Comparison of ENCODE assay signal across 6 cellular contexts in the genomic region with DNA sequence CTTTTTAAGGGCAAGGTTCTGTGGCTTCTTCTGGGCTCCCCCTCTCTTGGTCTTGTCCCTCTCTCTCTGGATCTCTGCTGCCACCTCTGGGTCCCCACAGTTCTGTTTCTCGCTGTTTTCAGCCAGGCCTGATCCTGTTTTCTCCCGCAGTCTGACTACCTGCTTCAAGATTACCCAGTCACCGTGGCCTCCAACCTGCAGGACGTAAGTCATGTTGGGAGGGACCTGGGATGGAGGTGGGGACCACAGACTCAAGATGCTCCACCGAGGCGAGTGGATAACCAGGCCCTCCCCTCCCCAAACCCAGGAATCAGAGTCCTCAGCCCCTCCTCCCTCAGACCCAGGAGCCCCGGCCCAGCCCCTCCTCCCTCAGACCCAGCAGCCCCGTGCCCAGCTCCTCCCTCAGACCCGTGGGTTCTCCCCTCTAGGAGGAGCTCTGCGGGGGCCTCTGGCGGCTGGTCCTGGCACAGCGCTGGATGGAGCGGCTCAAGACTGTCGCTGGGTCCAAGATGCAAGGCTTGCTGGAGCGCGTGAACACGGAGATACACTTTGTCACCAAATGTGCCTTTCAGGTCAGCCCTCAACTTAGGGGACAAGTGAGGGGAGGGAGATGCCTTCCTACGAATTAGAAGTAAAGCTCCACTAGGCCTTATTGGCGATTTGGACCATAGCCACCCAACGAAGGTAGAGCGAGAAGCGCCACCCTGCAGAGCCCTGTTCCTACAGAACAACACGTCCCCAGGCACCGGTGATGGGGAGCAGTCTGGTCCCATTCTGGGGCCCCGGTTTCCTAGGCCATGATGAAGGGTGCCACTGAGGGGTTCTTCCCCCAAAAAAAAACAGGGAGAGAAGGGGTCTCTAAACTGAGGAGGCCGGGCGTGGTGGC. TPM values are rescaled to one million over a fixed set of nuclear protein-coding genes. Genes with fewer than 3 reads are reported as not detected.
A peak's percentile ranks its signal among the peaks of the same experiment; 100 is the strongest.
DNase-seq lines count a peak whose midpoint lies in the region; ATAC-seq and TF ChIP-seq lines count a peak whose summit lies in the region.

No MANE protein-coding gene starts in this region.

- TF ChIP-seq CTCF in foreskin keratinocyte (conservative IDR thresholded peaks at IDR 0.05) (peak; percentile 59), testis (IDR thresholded peaks at IDR 0.05) (peak in 2 of 3 experiments; percentile 14 to 28)

- peaks cover 16% of the 10 kb centered on the region for H3K36me3 Mint-ChIP-seq in activated CD4-positive, alpha-beta T cell treated with anti-CD3 and anti-CD28 coated beads for 36 hours (ENCODE audit: low read depth)

- CTCF ChIA-PET in activated CD4-positive, alpha-beta T cell treated with anti-CD3 and anti-CD28 coated beads for 36 hours (lab: Charles Lee), result interaction anchor here (0.6 to 2.8 kb wide), 17 partner anchors 9 to 250 kb away, joined by 3 to 15 read pairs (median 4); a partner anchor contains a TSS

- peaks cover 37% of the 10 kb centered on the region for H3K4me1 Mint-ChIP-seq in activated CD4-positive, alpha-beta T cell treated with anti-CD3 and anti-CD28 coated beads for 36 hours

- H3K27ac ChIP-seq in foreskin keratinocyte (no peak overlapping the region), testis (no peak overlapping the region)

- no peaks in the 10 kb centered on the region for H3K27me3 ChIP-seq in foreskin keratinocyte
- H3K27me3 ChIP-seq in testis, result no peaks in the 10 kb centered on the region

- TF ChIP-seq POLR2A in testis (IDR thresholded peaks at IDR 0.05), result no peak

- H3K9me3 ChIP-seq in testis, result no peaks in the 10 kb centered on the region

- no peak overlapping the region for H3K4me3 ChIP-seq in testis

- H3K36me3 ChIP-seq in testis (ENCODE audit: low read depth, missing control alignments), result no peaks in the 10 kb centered on the region

- H3K4me3 Mint-ChIP-seq in activated CD4-positive, alpha-beta T cell treated with anti-CD3 and anti-CD28 coated beads for 36 hours, result peak overlapping the region; percentile 73

- H3K4me1 ChIP-seq in foreskin keratinocyte (no peaks in the 10 kb centered on the region), testis (no peaks in the 10 kb centered on the region)

- H3K27ac Mint-ChIP-seq in activated CD4-positive, alpha-beta T cell treated with anti-CD3 and anti-CD28 coated beads for 36 hours, result peak overlapping the region; percentile 84

- DNase-seq in HT-29 (ENCODE audit: low spot score) (peak; percentile 64), foreskin keratinocyte (no peak), testis (no peak), MV-4-11 (lab: John Stamatoyannopoulos, UW) (no peak)
- DNase-seq in activated CD4-positive, alpha-beta T cell treated with anti-CD3 and anti-CD28 coated beads for 36 hours, result peak; percentile 91

- ATAC-seq in activated CD4-positive, alpha-beta T cell treated with anti-CD3 and anti-CD28 coated beads for 36 hours, result peak; percentile 80
- ATAC-seq in foreskin keratinocyte (peak; percentile 45), HG02973 (IDR thresholded peaks at IDR 0.05; ENCODE audit: unreplicated experiment) (no peak)

- POLR2A ChIA-PET in activated CD4-positive, alpha-beta T cell treated with anti-CD3 and anti-CD28 coated beads for 36 hours (lab: Charles Lee), result interaction anchor here (1.2 to 2.1 kb wide), 3 partner anchors 15 to 20 kb away, joined by 3 to 6 read pairs (median 6); a partner anchor contains a TSS

- no peaks in the 10 kb centered on the region for H3K27me3 Mint-ChIP-seq in activated CD4-positive, alpha-beta T cell treated with anti-CD3 and anti-CD28 coated beads for 36 hours

- no peaks in the 10 kb centered on the region for H3K9me3 Mint-ChIP-seq in activated CD4-positive, alpha-beta T cell treated with anti-CD3 and anti-CD28 coated beads for 36 hours (ENCODE audit: low read depth)

- intact Hi-C loops in activated CD4-positive, alpha-beta T cell treated with anti-CD3 and anti-CD28 coated beads for 36 hours (cut with DNase I, micrococcal nuclease), result loop anchor here in 1 of 2 experiments (1.0 to 2.0 kb wide), 2 partner anchors 84 to 209 kb away; no protein-coding TSS in a partner anchor
- intact Hi-C loops in testis (cut with DNase I; ENCODE audit: low total_unique reads), result no loop called here

- WGBS in testis, 2 donors, result 68 to 82% methylated on average over 22 to 25 of the region's 27 CpGs

RNA-seq across cellular contexts. Expression of a gene that starts 2.2 kb away (rescaled TPM):
- total RNA-seq in HT-29 (2014; rRNA removed; shearing (Covaris generic)), result 1.6 and 2.1 TPM in 2 replicates
- 10 to 100 TPM; 38.6 to 43.2 TPM for total RNA-seq in activated CD4-positive, alpha-beta T cell treated with anti-CD3 and anti-CD28 coated beads for 36 hours
- total RNA-seq in foreskin keratinocyte (6.0 TPM in 2 replicates), testis (1 to 10 TPM; 3.0 to 4.6 TPM)
- polyA plus RNA-seq in foreskin keratinocyte (9.3 and 10.6 TPM in 2 replicates), testis (ENCODE audit: insufficient read depth, low read depth, low replicate concordance) (7.1 TPM)

RNA-seq across cellular contexts. Expression of a gene that starts 11.2 kb away (rescaled TPM):
- total RNA-seq in HT-29 (2014; rRNA removed; shearing (Covaris generic)), result 7,406 and 7,983 TPM in 2 replicates
- 1,000 to 10,000 TPM; 3,861 to 3,967 TPM for total RNA-seq in activated CD4-positive, alpha-beta T cell treated with anti-CD3 and anti-CD28 coated beads for 36 hours
- total RNA-seq in foreskin keratinocyte (2,087 and 2,308 TPM in 2 replicates), testis (1,000 to 10,000 TPM; 1,063 to 1,721 TPM)
- polyA plus RNA-seq in foreskin keratinocyte (3,579 and 3,909 TPM in 2 replicates), testis (ENCODE audit: insufficient read depth, low read depth, low replicate concordance) (1,193 TPM)

RNA-seq across cellular contexts. Expression of a gene that starts 20.0 kb away (rescaled TPM):
- total RNA-seq in HT-29 (2014; rRNA removed; shearing (Covaris generic)), result 5,724 and 5,984 TPM in 2 replicates
- total RNA-seq in activated CD4-positive, alpha-beta T cell treated with anti-CD3 and anti-CD28 coated beads for 36 hours, result 1,000 to 10,000 TPM; 2,778 to 3,370 TPM
- 2,410 and 2,439 TPM in 2 replicates for total RNA-seq in foreskin keratinocyte
- polyA plus RNA-seq in foreskin keratinocyte, result 3,599 and 3,602 TPM in 2 replicates
- 1,000 to 10,000 TPM; 1,958 to 3,437 TPM for total RNA-seq in testis
- polyA plus RNA-seq in testis (ENCODE audit: insufficient read depth, low read depth, low replicate concordance), result 2,108 TPM

RNA-seq across cellular contexts. Expression of a gene that starts 23.2 kb away (rescaled TPM):
- total RNA-seq in HT-29 (2014; rRNA removed; shearing (Covaris generic)), result 214 and 224 TPM in 2 replicates
- total RNA-seq in activated CD4-positive, alpha-beta T cell treated with anti-CD3 and anti-CD28 coated beads for 36 hours, result 10 to 100 TPM; 26.8 to 33.3 TPM
- total RNA-seq in foreskin keratinocyte (23.0 and 39.1 TPM in 2 replicates), testis (10 to 100 TPM; 22.4 to 24.7 TPM)
- polyA plus RNA-seq in foreskin keratinocyte (26.5 and 36.7 TPM in 2 replicates), testis (ENCODE audit: insufficient read depth, low read depth, low replicate concordance) (8.5 TPM)

RNA-seq across cellular contexts. Expression of a gene that starts 24.6 kb away (rescaled TPM):
- 337 and 351 TPM in 2 replicates for total RNA-seq in HT-29 (2014; rRNA removed; shearing (Covaris generic))
- 100 to 1,000 TPM; 117 to 138 TPM for total RNA-seq in activated CD4-positive, alpha-beta T cell treated with anti-CD3 and anti-CD28 coated beads for 36 hours
- total RNA-seq in foreskin keratinocyte (83.6 and 92.8 TPM in 2 replicates), testis (10 to 100 TPM; 45.9 to 49.6 TPM)
- polyA plus RNA-seq in foreskin keratinocyte (86.7 and 92.5 TPM in 2 replicates), testis (ENCODE audit: insufficient read depth, low read depth, low replicate concordance) (55.3 TPM)

Comparison
In these comparisons a context has a peak if more than half of its experiments do, and no peak if none do; other contexts are left out.
1. DNase-seq: peak in HT-29 (single experiment) and activated CD4-positive, alpha-beta T cell treated with anti-CD3 and anti-CD28 coated beads for 36 hours (single experiment); none in foreskin keratinocyte (0 of 2), testis (single experiment) and MV-4-11 (single experiment).